Comparison of ENCODE assay signal across 1 cellular context in the genomic region with DNA sequence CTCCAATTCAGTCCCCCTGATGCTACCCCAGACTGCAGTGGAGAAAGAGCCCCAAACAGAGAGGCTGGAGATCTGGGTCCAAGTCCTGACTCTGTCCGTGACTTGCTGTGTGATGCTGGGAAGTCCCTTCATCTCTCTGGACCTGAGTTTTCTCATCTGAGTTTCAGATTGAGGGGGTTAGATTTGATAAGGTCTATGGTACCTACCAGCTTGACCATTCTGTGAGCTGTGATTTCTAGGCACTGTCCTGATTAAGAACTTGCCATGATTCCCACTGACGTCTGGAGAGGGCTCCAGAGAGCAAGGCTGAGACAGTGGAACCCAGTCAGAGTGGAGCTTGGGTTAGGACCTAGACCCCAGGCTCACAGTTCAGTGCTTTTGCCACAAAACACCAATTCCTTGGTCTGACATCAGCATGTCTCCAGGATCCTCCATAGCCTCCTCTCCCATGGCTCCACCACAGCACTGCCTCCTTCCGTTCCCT.
TF ChIP-seq lines count a peak whose summit lies in the region.

No MANE protein-coding gene starts in this region.

TF ChIP-seq in K562, 482 proteins besides CTCF, POLR2A, EP300 and RAD21:
- TF ChIP-seq CBFA2T2 (conservative IDR thresholded peaks at IDR 0.05) (no peak), ZBTB1 (CRISPR knock-in tag; IDR thresholded peaks at IDR 0.05; ENCODE audit: borderline replicate concordance, low read depth) (no peak), SIX5 (IDR thresholded peaks at IDR 0.05; ENCODE audit: borderline replicate concordance in 1 of 2, insufficient read depth in 1 of 2, low read depth in 1 of 2, low read length in 2 of 2) (no peak), PHF21A (IDR thresholded peaks at IDR 0.05; ENCODE audit: borderline replicate concordance, low read depth) (0 out of 2 replicates have a peak, but pooled peaks have one; percentile 11), THAP12 (CRISPR knock-in tag; IDR thresholded peaks at IDR 0.05) (no peak), RBM39 (optimal IDR thresholded peaks at IDR 0.05; ENCODE audit: low read depth, low read length) (no peak), PRPF4 (IDR thresholded peaks at IDR 0.05; ENCODE audit: insufficient read depth, low read depth, low read length, poor library complexity, severe bottlenecking) (no peak), HBP1 (CRISPR knock-in tag; IDR thresholded peaks at IDR 0.05) (no peak), NR1H2 (CRISPR knock-in tag; IDR thresholded peaks at IDR 0.05) (no peak), LCOR (CRISPR knock-in tag; IDR thresholded peaks at IDR 0.05) (no peak), KDM1A (IDR thresholded peaks at IDR 0.05) (peak; percentile 66 to 71), SP2 (IDR thresholded peaks at IDR 0.05; ENCODE audit: extremely low read depth, low read depth, low read length, poor library complexity, severe bottlenecking) (no peak)
- TF ChIP-seq, protein P1, sequence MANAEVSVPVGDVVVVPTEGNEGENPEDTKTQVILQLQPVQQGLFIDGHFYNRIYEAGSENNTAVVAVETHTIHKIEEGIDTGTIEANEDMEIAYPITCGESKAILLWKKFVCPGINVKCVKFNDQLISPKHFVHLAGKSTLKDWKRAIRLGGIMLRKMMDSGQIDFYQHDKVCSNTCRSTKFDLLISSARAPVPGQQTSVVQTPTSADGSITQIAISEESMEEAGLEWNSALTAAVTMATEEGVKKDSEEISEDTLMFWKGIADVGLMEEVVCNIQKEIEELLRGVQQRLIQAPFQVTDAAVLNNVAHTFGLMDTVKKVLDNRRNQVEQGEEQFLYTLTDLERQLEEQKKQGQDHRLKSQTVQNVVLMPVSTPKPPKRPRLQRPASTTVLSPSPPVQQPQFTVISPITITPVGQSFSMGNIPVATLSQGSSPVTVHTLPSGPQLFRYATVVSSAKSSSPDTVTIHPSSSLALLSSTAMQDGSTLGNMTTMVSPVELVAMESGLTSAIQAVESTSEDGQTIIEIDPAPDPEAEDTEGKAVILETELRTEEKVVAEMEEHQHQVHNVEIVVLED (CRISPR knock-in tag; IDR thresholded peaks at IDR 0.05): no peak
- TF ChIP-seq, protein P2, sequence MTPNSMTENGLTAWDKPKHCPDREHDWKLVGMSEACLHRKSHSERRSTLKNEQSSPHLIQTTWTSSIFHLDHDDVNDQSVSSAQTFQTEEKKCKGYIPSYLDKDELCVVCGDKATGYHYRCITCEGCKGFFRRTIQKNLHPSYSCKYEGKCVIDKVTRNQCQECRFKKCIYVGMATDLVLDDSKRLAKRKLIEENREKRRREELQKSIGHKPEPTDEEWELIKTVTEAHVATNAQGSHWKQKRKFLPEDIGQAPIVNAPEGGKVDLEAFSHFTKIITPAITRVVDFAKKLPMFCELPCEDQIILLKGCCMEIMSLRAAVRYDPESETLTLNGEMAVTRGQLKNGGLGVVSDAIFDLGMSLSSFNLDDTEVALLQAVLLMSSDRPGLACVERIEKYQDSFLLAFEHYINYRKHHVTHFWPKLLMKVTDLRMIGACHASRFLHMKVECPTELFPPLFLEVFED (CRISPR knock-in tag; conservative IDR thresholded peaks at IDR 0.05): no peak
- TF ChIP-seq, protein P3, sequence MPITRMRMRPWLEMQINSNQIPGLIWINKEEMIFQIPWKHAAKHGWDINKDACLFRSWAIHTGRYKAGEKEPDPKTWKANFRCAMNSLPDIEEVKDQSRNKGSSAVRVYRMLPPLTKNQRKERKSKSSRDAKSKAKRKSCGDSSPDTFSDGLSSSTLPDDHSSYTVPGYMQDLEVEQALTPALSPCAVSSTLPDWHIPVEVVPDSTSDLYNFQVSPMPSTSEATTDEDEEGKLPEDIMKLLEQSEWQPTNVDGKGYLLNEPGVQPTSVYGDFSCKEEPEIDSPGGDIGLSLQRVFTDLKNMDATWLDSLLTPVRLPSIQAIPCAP (CRISPR knock-in tag; IDR thresholded peaks at IDR 0.05; ENCODE audit: borderline replicate concordance): no peak
